Comparison of ENCODE assay signal across 17 cellular contexts in the genomic region with DNA sequence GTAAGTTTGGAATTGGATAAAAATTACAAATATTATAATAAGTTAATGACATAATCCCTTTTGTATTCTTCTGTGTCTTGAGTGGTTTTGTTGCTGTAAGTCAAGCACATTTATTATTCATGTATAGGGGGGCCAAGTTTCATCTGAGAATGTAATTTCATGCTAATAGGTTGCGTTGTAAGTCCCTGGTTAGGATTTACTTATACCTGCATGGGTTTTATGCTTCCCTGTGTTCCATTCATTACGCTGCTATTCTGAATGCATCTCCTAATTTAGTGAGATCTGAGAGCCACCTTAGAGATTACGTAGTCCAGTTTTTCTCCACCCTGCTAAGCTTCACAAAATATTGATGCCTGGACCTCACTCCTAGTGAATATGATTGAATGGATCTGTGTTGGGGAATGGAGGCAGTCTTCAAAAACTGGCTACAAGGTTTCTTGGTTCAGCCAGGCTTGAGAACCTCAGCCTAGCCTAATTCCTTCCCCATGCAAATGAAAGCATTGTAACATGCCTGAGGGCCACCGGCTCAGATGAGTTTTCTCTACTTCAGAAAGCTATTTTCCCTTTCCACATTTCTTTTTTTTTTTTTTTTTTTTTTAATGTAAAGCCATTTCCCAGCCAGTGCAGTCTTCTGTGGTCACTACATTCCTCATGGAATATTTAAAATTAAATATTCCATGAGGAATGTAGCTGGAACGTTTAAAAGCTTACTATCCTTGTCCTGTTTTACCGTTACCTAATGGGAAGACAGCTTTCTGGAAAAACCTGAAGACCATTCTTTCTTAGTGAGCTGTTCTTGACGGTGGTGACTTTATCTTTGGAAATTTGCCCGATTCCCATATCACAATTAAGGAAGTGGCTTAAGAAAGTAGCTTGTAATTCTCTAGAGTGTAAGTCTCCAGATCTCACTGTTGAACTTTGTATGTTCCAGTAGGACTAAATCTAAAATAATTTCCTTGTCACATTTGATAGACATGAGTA. TPM values are rescaled to one million over a fixed set of nuclear protein-coding genes. Genes with fewer than 3 reads are reported as not detected.
DNase-seq lines count a peak whose midpoint lies in the region; ATAC-seq and TF ChIP-seq lines count a peak whose summit lies in the region.
"Had no signal": no experiment of that assay in that cellular context is flagged by ENCODE, and none has a peak within 500 bp of the region (broad histone marks: within the 10 kb centered on the region; RNA-seq: fewer than 3 reads in every experiment).

No MANE protein-coding gene starts in this region.

- 88 to 89% methylated on average over 6 to 8 of the region's 8 CpGs for WGBS in endodermal cell (ENCODE audit: insufficient coverage in 1 of 2, insufficient read length in 1 of 2), 2 experiments

- H3K36me3 Mint-ChIP-seq in endodermal cell (ENCODE audit: low read depth) (peaks cover 6% of the 10 kb centered on the region), osteocyte (ENCODE audit: unreplicated experiment) (no peaks in the 10 kb centered on the region)
- H3K36me3 Mint-ChIP-seq: neural progenitor cell had no signal

- H3K9ac ChIP-seq in endodermal cell (ENCODE audit: extremely low read depth, low read length, poor library complexity, severe bottlenecking) = no peak overlapping the region
- H3K9ac ChIP-seq: neural progenitor cell had no signal

- H3K4me1 Mint-ChIP-seq in endodermal cell (no peaks in the 10 kb centered on the region), osteocyte (ENCODE audit: unreplicated experiment) (peaks cover 24% of the 10 kb centered on the region)
- H3K4me1 Mint-ChIP-seq: neural progenitor cell had no signal

- no peak overlapping the region for H3K4me3 ChIP-seq in endodermal cell (ENCODE audit: low read length)
- H3K4me3 ChIP-seq: neural progenitor cell, SK-N-MC had no signal

- no peaks in the 10 kb centered on the region for H3K27me3 ChIP-seq in endodermal cell (ENCODE audit: control insufficient read depth, insufficient read depth, low read length, poor library complexity, severe bottlenecking)
- H3K27me3 ChIP-seq: neural progenitor cell had no signal

- H3K27ac Mint-ChIP-seq in endodermal cell (peak overlapping the region; percentile 40), osteocyte (ENCODE audit: unreplicated experiment) (peak overlapping the region; percentile 16)
- H3K27ac Mint-ChIP-seq: CD4-positive, alpha-beta T cell; neural progenitor cell had no signal

- peak; percentile 47 for DNase-seq in ELF-1 (ENCODE audit: low read depth, low spot score)
- peak; percentile 68 for DNase-seq in RPMI7951 (ENCODE audit: low read depth)
- no peak for DNase-seq in endodermal cell
- no peak for DNase-seq in osteocyte (ENCODE audit: extremely low spot score, unreplicated experiment)
- no peak for DNase-seq in superior temporal gyrus (ENCODE audit: extremely low spot score)
- DNase-seq: activated CD4-positive, alpha-beta T cell treated with anti-CD3 and anti-CD28 coated beads for 1 hour; activated T-cell treated with anti-CD3 and anti-CD28 coated beads, Interleukin-2, amount 50 U/mL, for 4 hours; CD4-positive, alpha-beta T cell; glutamatergic neuron; left ventricle myocardium superior; NCI-H1048; NCI-H82 had no signal

- H3K9me3 Mint-ChIP-seq in endodermal cell = no peaks in the 10 kb centered on the region
- H3K9me3 Mint-ChIP-seq in osteocyte (ENCODE audit: unreplicated experiment) = no peaks in the 10 kb centered on the region
- H3K9me3 Mint-ChIP-seq: activated T-cell treated with anti-CD3 and anti-CD28 coated beads, Interleukin-2, amount 50 U/mL, for 4 hours; CD4-positive, alpha-beta T cell; neural progenitor cell had no signal

- no peak for ATAC-seq in GM21723 (IDR thresholded peaks at IDR 0.05; ENCODE audit: unreplicated experiment)
- ATAC-seq in GM21717 (IDR thresholded peaks at IDR 0.05; ENCODE audit: unreplicated experiment) = no peak
- no peak for ATAC-seq in HG02884 (IDR thresholded peaks at IDR 0.05; ENCODE audit: unreplicated experiment)
- ATAC-seq: activated T-cell treated with anti-CD3 and anti-CD28 coated beads, Interleukin-2, amount 50 U/mL, for 4 hours; left ventricle myocardium superior had no signal

- peaks cover 4% of the 10 kb centered on the region for H3K36me3 ChIP-seq in endodermal cell (ENCODE audit: control insufficient read depth, insufficient read depth, low read length)
- H3K36me3 ChIP-seq: neural progenitor cell had no signal

- H3K4me1 ChIP-seq in endodermal cell (ENCODE audit: control insufficient read depth, insufficient read depth, low read length) = no peaks in the 10 kb centered on the region
- H3K4me1 ChIP-seq: neural progenitor cell had no signal

- H3K4me3 Mint-ChIP-seq in endodermal cell (no peak overlapping the region), osteocyte (ENCODE audit: unreplicated experiment) (peak overlapping the region; percentile 2)
- H3K4me3 Mint-ChIP-seq: activated T-cell treated with anti-CD3 and anti-CD28 coated beads, Interleukin-2, amount 50 U/mL, for 4 hours; CD4-positive, alpha-beta T cell; neural progenitor cell had no signal

- TF ChIP-seq CTCF in endodermal cell (conservative IDR thresholded peaks at IDR 0.05) (no peak), osteocyte (IDR thresholded peaks at IDR 0.05) (no peak)

- H3K27me3 Mint-ChIP-seq in endodermal cell (ENCODE audit: insufficient read depth) (no peaks in the 10 kb centered on the region), osteocyte (ENCODE audit: unreplicated experiment) (no peaks in the 10 kb centered on the region)

- H3K9me3 ChIP-seq in endodermal cell (ENCODE audit: control insufficient read depth, low read length) = no peaks in the 10 kb centered on the region

- H3K27ac ChIP-seq in endodermal cell (ENCODE audit: low read depth, low read length) = no peak overlapping the region
- H3K27ac ChIP-seq: neural progenitor cell, SK-N-MC had no signal

RNA-seq across cellular contexts. Expression of a gene that starts 16.0 kb away (rescaled TPM):
- total RNA-seq in RPMI7951 (2014; rRNA removed; shearing (Covaris generic)) = 119 and 147 TPM in 2 replicates
- total RNA-seq in endodermal cell = 10 to 100 TPM; 15.7 to 20.2 TPM
- 4.0 TPM for polyA plus RNA-seq in endodermal cell (2013, experiment 1 of 2)
- 3.6 TPM for polyA plus RNA-seq in endodermal cell (2013, experiment 2 of 2)
- total RNA-seq in osteocyte = 18.5 and 21.9 TPM in 2 replicates
- total RNA-seq: CD4-positive, alpha-beta T cell had no signal

Comparison
In these comparisons a context has a peak if more than half of its experiments do, and no peak if none do; other contexts are left out.
1. DNase-seq: peak in ELF-1 (single experiment) and RPMI7951 (single experiment); none in endodermal cell (single experiment), osteocyte (single experiment) and superior temporal gyrus (single experiment).